In genomic region chr10:87927091-87927490, GRCh38 we compare ENCODE assay signal across 14 cellular contexts.
A peak's percentile ranks its signal among the peaks of the same experiment; 100 is the strongest.
DNase-seq lines count a peak whose midpoint lies in the region; ATAC-seq and TF ChIP-seq lines count a peak whose summit lies in the region.
"Had no signal": no experiment of that assay in that cellular context is flagged by ENCODE, and none has a peak within 500 bp of the region (broad histone marks: within the 10 kb centered on the region; RNA-seq: fewer than 3 reads in every experiment).

No MANE protein-coding gene starts in this region.

- peaks cover 41% of the 10 kb centered on the region for H3K4me1 ChIP-seq in RWPE2 (ENCODE audit: insufficient read depth, poor library complexity, severe bottlenecking)
- H3K4me1 ChIP-seq in hepatocyte (ENCODE audit: insufficient read depth), result peaks cover 18% of the 10 kb centered on the region

- ATAC-seq in RWPE2 (ENCODE audit: low read depth), result no peak

- TF ChIP-seq CTCF in RWPE2 (IDR thresholded peaks at IDR 0.05; ENCODE audit: poor library complexity, severe bottlenecking) (no peak), hepatocyte (IDR thresholded peaks at IDR 0.05; ENCODE audit: poor library complexity) (no peak)

- H3K27me3 ChIP-seq in RWPE2 (ENCODE audit: insufficient read depth, poor library complexity, severe bottlenecking), result no peaks in the 10 kb centered on the region
- no peaks in the 10 kb centered on the region for H3K27me3 ChIP-seq in hepatocyte
- H3K27me3 ChIP-seq: right atrium auricular region had no signal

- DNase-seq in GM03348 (ENCODE audit: low spot score) (peak; percentile 24), RWPE2 (ENCODE audit: low spot score) (no peak), fibroblast of peridontal ligament (ENCODE audit: extremely low read depth) (peak; percentile 37), renal cortical epithelial cell (ENCODE audit: low read depth) (peak; percentile 58), NCI-H2029 treated with DMSO at 0.1 percent for 48 hours (lab: John Stamatoyannopoulos, UW) (no peak), hepatocyte (ENCODE audit: low spot score) (no peak), RKO (ENCODE audit: low spot score) (no peak)
- DNase-seq: activated naive CD4-positive, alpha-beta T cell treated with Interleukin-2 at 50 U/mL for 16 hours; CD8-positive, alpha-beta memory T cell; head of caudate nucleus; MM.1S; stimulated activated CD4-positive, alpha-beta T cell treated with anti-CD3 and anti-CD28 coated beads, Interleukin-4, amount 100 ng/mL, for 1 hour; trophoblast cell had no signal

- peaks cover 76% of the 10 kb centered on the region for H4K20me1 ChIP-seq in hepatocyte (ENCODE audit: insufficient read depth, poor library complexity, severe bottlenecking)

- 90% methylated on average over 2 of the region's 2 CpGs for WGBS in hepatocyte (ENCODE audit: low lambda C conversion rate, missing lambda C conversion rate)

- H3K9me3 ChIP-seq in RWPE2 (ENCODE audit: severe bottlenecking), result no peaks in the 10 kb centered on the region
- H3K9me3 ChIP-seq in hepatocyte (ENCODE audit: low read depth), result no peaks in the 10 kb centered on the region
- H3K9me3 ChIP-seq: right atrium auricular region had no signal

- no peak overlapping the region for H3K4me2 ChIP-seq in hepatocyte

- H3K79me2 ChIP-seq in hepatocyte, result peaks cover 99% of the 10 kb centered on the region

- H2AFZ ChIP-seq in hepatocyte, result no peak overlapping the region

- no peaks in the 10 kb centered on the region for H3K9me2 ChIP-seq in hepatocyte (replicated peaks; ENCODE audit: insufficient read depth)

- H3K27ac ChIP-seq in RWPE2 (ENCODE audit: poor library complexity, severe bottlenecking), result peak overlapping the region; percentile 33
- no peak overlapping the region for H3K27ac ChIP-seq in hepatocyte
- H3K27ac ChIP-seq: right atrium auricular region had no signal

- H3K4me3 ChIP-seq in RWPE2 (ENCODE audit: severe bottlenecking), result no peak overlapping the region
- H3K4me3 ChIP-seq in hepatocyte, result no peak overlapping the region
- H3K4me3 ChIP-seq: right atrium auricular region had no signal

- peaks cover 28% of the 10 kb centered on the region for H3K36me3 ChIP-seq in RWPE2 (ENCODE audit: low read depth)
- no peaks in the 10 kb centered on the region for H3K36me3 ChIP-seq in hepatocyte (replicated peaks; ENCODE audit: insufficient read depth, low read depth)
- H3K36me3 ChIP-seq: right atrium auricular region had no signal

Comparison
In these comparisons a context has a peak if more than half of its experiments do, and no peak if none do; other contexts are left out.
1. DNase-seq: peak in GM03348 (single experiment), fibroblast of peridontal ligament (single experiment) and renal cortical epithelial cell (single experiment); none in RWPE2 (single experiment), NCI-H2029 treated with DMSO at 0.1 percent for 48 hours (single experiment), hepatocyte (single experiment) and RKO (single experiment).